ENCODE assay signal across 1 cellular context in the genomic region with DNA sequence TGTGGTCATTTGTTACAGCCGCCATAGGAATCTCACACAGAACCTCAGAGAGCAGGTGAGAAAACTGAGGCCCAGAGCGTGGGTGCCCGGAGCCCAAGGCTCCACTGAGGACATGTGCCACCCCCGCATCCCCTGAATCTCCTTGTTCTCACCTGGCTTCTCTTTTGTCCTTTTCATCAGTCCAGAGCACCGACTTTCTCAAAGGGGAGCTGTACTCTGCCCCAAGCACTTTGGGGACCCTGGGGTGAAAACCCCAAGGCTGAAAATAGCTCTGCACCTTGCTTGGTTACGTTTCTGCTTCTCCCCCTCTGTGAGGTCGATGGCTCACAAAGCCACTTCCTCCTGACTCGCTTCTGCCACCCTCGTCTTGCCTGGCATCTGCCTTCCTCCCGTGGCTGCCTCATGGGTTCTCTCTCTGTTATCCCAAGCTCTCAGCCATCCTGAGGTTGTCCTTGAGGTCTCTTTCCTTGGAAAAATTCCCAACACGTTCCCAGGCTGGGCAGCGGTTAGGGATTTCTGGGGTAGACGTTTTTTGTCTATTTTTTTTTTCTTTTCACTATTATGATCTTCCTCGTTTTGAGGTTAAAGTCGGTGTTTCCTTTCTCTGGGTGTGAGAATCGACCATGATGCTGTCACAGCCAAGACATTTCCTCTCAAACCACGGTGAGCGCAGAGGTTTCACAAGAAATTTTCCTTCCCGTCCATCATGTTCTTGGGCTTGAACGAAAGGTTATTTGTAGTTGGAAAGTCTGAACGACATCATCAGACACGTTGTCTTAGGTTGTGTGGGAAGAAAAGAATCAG.
TF ChIP-seq lines count a peak whose summit lies in the region.

No MANE protein-coding gene starts in this region.

TF ChIP-seq in GM12878, 131 proteins besides CTCF, POLR2A, EP300 and RAD21 (continued from another document and continues in another):
- TF ChIP-seq, protein P1, sequence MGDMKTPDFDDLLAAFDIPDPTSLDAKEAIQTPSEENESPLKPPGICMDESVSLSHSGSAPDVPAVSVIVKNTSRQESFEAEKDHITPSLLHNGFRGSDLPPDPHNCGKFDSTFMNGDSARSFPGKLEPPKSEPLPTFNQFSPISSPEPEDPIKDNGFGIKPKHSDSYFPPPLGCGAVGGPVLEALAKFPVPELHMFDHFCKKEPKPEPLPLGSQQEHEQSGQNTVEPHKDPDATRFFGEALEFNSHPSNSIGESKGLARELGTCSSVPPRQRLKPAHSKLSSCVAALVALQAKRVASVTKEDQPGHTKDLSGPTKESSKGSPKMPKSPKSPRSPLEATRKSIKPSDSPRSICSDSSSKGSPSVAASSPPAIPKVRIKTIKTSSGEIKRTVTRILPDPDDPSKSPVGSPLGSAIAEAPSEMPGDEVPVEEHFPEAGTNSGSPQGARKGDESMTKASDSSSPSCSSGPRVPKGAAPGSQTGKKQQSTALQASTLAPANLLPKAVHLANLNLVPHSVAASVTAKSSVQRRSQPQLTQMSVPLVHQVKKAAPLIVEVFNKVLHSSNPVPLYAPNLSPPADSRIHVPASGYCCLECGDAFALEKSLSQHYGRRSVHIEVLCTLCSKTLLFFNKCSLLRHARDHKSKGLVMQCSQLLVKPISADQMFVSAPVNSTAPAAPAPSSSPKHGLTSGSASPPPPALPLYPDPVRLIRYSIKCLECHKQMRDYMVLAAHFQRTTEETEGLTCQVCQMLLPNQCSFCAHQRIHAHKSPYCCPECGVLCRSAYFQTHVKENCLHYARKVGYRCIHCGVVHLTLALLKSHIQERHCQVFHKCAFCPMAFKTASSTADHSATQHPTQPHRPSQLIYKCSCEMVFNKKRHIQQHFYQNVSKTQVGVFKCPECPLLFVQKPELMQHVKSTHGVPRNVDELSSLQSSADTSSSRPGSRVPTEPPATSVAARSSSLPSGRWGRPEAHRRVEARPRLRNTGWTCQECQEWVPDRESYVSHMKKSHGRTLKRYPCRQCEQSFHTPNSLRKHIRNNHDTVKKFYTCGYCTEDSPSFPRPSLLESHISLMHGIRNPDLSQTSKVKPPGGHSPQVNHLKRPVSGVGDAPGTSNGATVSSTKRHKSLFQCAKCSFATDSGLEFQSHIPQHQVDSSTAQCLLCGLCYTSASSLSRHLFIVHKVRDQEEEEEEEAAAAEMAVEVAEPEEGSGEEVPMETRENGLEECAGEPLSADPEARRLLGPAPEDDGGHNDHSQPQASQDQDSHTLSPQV (IDR thresholded peaks at IDR 0.05), result no peak
- TF ChIP-seq RAD51 (IDR thresholded peaks at IDR 0.05), result no peak
- TF ChIP-seq NBN (IDR thresholded peaks at IDR 0.05), result peak; percentile 98
- TF ChIP-seq, protein P2, sequence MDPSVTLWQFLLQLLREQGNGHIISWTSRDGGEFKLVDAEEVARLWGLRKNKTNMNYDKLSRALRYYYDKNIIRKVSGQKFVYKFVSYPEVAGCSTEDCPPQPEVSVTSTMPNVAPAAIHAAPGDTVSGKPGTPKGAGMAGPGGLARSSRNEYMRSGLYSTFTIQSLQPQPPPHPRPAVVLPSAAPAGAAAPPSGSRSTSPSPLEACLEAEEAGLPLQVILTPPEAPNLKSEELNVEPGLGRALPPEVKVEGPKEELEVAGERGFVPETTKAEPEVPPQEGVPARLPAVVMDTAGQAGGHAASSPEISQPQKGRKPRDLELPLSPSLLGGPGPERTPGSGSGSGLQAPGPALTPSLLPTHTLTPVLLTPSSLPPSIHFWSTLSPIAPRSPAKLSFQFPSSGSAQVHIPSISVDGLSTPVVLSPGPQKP (IDR thresholded peaks at IDR 0.05; ENCODE audit: low read depth, low read length), result 0 out of 2 replicates have a peak, but pooled peaks have one; percentile 45
- TF ChIP-seq STAT1 (conservative IDR thresholded peaks at IDR 0.05), result no peak
- no peak for TF ChIP-seq NFXL1 (IDR thresholded peaks at IDR 0.05; ENCODE audit: borderline replicate concordance)
- peak; percentile 93 for TF ChIP-seq GATAD2B (conservative IDR thresholded peaks at IDR 0.05; ENCODE audit: low read depth)
- TF ChIP-seq TCF3 (IDR thresholded peaks at IDR 0.05; ENCODE audit: borderline replicate concordance, insufficient read depth, low read depth, low read length), result peak; percentile 49; the same call in 1 of the 2 replicates
- no peak for TF ChIP-seq HDAC6 (IDR thresholded peaks at IDR 0.05; ENCODE audit: unreplicated experiment)
- TF ChIP-seq ZNF24 (IDR thresholded peaks at IDR 0.05), result peak; percentile 40; the same call in 1 of the 2 replicates
- peak; percentile 84 for TF ChIP-seq BCL11A (IDR thresholded peaks at IDR 0.05; ENCODE audit: low read depth, low read length)
- TF ChIP-seq SIX5 (IDR thresholded peaks at IDR 0.05; ENCODE audit: low read depth, low read length, severe bottlenecking), result no peak
- TF ChIP-seq, protein P3, sequence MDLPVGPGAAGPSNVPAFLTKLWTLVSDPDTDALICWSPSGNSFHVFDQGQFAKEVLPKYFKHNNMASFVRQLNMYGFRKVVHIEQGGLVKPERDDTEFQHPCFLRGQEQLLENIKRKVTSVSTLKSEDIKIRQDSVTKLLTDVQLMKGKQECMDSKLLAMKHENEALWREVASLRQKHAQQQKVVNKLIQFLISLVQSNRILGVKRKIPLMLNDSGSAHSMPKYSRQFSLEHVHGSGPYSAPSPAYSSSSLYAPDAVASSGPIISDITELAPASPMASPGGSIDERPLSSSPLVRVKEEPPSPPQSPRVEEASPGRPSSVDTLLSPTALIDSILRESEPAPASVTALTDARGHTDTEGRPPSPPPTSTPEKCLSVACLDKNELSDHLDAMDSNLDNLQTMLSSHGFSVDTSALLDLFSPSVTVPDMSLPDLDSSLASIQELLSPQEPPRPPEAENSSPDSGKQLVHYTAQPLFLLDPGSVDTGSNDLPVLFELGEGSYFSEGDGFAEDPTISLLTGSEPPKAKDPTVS (IDR thresholded peaks at IDR 0.05; ENCODE audit: low read depth, low read length), result no peak
- TF ChIP-seq, protein P4, sequence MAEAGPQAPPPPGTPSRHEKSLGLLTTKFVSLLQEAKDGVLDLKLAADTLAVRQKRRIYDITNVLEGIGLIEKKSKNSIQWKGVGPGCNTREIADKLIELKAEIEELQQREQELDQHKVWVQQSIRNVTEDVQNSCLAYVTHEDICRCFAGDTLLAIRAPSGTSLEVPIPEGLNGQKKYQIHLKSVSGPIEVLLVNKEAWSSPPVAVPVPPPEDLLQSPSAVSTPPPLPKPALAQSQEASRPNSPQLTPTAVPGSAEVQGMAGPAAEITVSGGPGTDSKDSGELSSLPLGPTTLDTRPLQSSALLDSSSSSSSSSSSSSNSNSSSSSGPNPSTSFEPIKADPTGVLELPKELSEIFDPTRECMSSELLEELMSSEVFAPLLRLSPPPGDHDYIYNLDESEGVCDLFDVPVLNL (IDR thresholded peaks at IDR 0.05; ENCODE audit: low read depth, low read length), result no peak
- TF ChIP-seq ETV6 (conservative IDR thresholded peaks at IDR 0.05 in 1 of 2, IDR thresholded peaks at IDR 0.05 in 1 of 2; ENCODE audit: borderline replicate concordance in 1 of 2, low read depth in 1 of 2), result peak; percentile 67 to 99; a peak in 3 of 4 replicates
- TF ChIP-seq, protein P5, sequence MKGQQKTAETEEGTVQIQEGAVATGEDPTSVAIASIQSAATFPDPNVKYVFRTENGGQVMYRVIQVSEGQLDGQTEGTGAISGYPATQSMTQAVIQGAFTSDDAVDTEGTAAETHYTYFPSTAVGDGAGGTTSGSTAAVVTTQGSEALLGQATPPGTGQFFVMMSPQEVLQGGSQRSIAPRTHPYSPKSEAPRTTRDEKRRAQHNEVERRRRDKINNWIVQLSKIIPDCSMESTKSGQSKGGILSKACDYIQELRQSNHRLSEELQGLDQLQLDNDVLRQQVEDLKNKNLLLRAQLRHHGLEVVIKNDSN (IDR thresholded peaks at IDR 0.05; ENCODE audit: borderline replicate concordance, extremely low read length, insufficient read depth, low read depth, low read length), result no peak
- TF ChIP-seq WRNIP1 (IDR thresholded peaks at IDR 0.05; ENCODE audit: borderline replicate concordance, low read depth, low read length), result no peak
- TF ChIP-seq, protein P6, sequence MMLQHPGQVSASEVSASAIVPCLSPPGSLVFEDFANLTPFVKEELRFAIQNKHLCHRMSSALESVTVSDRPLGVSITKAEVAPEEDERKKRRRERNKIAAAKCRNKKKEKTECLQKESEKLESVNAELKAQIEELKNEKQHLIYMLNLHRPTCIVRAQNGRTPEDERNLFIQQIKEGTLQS (IDR thresholded peaks at IDR 0.05; ENCODE audit: borderline replicate concordance, extremely low read depth, low read depth, low read length), result no peak
- TF ChIP-seq, protein P7, sequence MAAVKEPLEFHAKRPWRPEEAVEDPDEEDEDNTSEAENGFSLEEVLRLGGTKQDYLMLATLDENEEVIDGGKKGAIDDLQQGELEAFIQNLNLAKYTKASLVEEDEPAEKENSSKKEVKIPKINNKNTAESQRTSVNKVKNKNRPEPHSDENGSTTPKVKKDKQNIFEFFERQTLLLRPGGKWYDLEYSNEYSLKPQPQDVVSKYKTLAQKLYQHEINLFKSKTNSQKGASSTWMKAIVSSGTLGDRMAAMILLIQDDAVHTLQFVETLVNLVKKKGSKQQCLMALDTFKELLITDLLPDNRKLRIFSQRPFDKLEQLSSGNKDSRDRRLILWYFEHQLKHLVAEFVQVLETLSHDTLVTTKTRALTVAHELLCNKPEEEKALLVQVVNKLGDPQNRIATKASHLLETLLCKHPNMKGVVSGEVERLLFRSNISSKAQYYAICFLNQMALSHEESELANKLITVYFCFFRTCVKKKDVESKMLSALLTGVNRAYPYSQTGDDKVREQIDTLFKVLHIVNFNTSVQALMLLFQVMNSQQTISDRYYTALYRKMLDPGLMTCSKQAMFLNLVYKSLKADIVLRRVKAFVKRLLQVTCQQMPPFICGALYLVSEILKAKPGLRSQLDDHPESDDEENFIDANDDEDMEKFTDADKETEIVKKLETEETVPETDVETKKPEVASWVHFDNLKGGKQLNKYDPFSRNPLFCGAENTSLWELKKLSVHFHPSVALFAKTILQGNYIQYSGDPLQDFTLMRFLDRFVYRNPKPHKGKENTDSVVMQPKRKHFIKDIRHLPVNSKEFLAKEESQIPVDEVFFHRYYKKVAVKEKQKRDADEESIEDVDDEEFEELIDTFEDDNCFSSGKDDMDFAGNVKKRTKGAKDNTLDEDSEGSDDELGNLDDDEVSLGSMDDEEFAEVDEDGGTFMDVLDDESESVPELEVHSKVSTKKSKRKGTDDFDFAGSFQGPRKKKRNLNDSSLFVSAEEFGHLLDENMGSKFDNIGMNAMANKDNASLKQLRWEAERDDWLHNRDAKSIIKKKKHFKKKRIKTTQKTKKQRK (IDR thresholded peaks at IDR 0.05; ENCODE audit: low read depth, low read length), result no peak
- TF ChIP-seq ZNF207 (IDR thresholded peaks at IDR 0.05; ENCODE audit: borderline replicate concordance), result peak; percentile 34; the same call in 1 of the 2 replicates
- 0 out of 2 replicates have a peak, but pooled peaks have one; percentile 45 for TF ChIP-seq JUND (IDR thresholded peaks at IDR 0.05; ENCODE audit: low read depth, low read length)
- peak; percentile 98 for TF ChIP-seq IKZF1 (conservative IDR thresholded peaks at IDR 0.05)
- TF ChIP-seq SREBF2 (IDR thresholded peaks at IDR 0.05; ENCODE audit: low read length), result 0 out of 2 replicates have a peak, but pooled peaks have one; percentile 5
- no peak for TF ChIP-seq KAT2A (conservative IDR thresholded peaks at IDR 0.05; ENCODE audit: control insufficient read depth, low read depth, low read length)
- TF ChIP-seq ZBED1 (IDR thresholded peaks at IDR 0.05; ENCODE audit: borderline replicate concordance), result peak; percentile 84; the same call in 1 of the 2 replicates
- TF ChIP-seq SPI1 (IDR thresholded peaks at IDR 0.05; ENCODE audit: borderline replicate concordance, insufficient read depth, low read depth, low read length), result peak; percentile 87
- peak; percentile 95 for TF ChIP-seq MEF2A (IDR thresholded peaks at IDR 0.05; ENCODE audit: insufficient read depth, low read depth, low read length)
- TF ChIP-seq, protein P8, sequence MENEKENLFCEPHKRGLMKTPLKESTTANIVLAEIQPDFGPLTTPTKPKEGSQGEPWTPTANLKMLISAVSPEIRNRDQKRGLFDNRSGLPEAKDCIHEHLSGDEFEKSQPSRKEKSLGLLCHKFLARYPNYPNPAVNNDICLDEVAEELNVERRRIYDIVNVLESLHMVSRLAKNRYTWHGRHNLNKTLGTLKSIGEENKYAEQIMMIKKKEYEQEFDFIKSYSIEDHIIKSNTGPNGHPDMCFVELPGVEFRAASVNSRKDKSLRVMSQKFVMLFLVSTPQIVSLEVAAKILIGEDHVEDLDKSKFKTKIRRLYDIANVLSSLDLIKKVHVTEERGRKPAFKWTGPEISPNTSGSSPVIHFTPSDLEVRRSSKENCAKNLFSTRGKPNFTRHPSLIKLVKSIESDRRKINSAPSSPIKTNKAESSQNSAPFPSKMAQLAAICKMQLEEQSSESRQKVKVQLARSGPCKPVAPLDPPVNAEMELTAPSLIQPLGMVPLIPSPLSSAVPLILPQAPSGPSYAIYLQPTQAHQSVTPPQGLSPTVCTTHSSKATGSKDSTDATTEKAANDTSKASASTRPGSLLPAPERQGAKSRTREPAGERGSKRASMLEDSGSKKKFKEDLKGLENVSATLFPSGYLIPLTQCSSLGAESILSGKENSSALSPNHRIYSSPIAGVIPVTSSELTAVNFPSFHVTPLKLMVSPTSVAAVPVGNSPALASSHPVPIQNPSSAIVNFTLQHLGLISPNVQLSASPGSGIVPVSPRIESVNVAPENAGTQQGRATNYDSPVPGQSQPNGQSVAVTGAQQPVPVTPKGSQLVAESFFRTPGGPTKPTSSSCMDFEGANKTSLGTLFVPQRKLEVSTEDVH (IDR thresholded peaks at IDR 0.05; ENCODE audit: low read depth, partially characterized antibody), result peak; percentile 18
- TF ChIP-seq NFYA (IDR thresholded peaks at IDR 0.05; ENCODE audit: borderline replicate concordance, low read depth, low read length), result no peak
- no peak for TF ChIP-seq SUPT20H (IDR thresholded peaks at IDR 0.05; ENCODE audit: borderline replicate concordance, control insufficient read depth, low read depth, low read length)
- TF ChIP-seq CHD1 (IDR thresholded peaks at IDR 0.05; ENCODE audit: low read depth, low read length), result no peak
- TF ChIP-seq, protein P9, sequence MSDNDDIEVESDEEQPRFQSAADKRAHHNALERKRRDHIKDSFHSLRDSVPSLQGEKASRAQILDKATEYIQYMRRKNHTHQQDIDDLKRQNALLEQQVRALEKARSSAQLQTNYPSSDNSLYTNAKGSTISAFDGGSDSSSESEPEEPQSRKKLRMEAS (IDR thresholded peaks at IDR 0.05; ENCODE audit: low read depth, low read length), result peak; percentile 49
- TF ChIP-seq, protein P10, sequence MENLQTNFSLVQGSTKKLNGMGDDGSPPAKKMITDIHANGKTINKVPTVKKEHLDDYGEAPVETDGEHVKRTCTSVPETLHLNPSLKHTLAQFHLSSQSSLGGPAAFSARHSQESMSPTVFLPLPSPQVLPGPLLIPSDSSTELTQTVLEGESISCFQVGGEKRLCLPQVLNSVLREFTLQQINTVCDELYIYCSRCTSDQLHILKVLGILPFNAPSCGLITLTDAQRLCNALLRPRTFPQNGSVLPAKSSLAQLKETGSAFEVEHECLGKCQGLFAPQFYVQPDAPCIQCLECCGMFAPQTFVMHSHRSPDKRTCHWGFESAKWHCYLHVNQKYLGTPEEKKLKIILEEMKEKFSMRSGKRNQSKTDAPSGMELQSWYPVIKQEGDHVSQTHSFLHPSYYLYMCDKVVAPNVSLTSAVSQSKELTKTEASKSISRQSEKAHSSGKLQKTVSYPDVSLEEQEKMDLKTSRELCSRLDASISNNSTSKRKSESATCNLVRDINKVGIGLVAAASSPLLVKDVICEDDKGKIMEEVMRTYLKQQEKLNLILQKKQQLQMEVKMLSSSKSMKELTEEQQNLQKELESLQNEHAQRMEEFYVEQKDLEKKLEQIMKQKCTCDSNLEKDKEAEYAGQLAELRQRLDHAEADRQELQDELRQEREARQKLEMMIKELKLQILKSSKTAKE (IDR thresholded peaks at IDR 0.05; ENCODE audit: low read depth, poor library complexity, severe bottlenecking), result peak; percentile 88
- TF ChIP-seq BMI1 (IDR thresholded peaks at IDR 0.05; ENCODE audit: borderline replicate concordance), result 0 out of 2 replicates have a peak, but pooled peaks have one; percentile 12
